19 cellular contexts compared by ENCODE assay signal in genomic region chr7:81308643-81309354, GRCh38.
A peak's percentile ranks its signal among the peaks of the same experiment; 100 is the strongest.
DNase-seq lines count a peak whose midpoint lies in the region; ATAC-seq, FAIRE-seq and TF ChIP-seq lines count a peak whose summit lies in the region.
"Had no signal": no experiment of that assay in that cellular context is flagged by ENCODE, and none has a peak within 500 bp of the region (broad histone marks: within the 10 kb centered on the region; RNA-seq: fewer than 3 reads in every experiment).

No MANE protein-coding gene starts in this region.

- H3K23ac ChIP-seq in IMR-90 (ENCODE audit: low read depth, low read length) (no peak overlapping the region), mesendoderm (ENCODE audit: low read length) (no peak overlapping the region)

- H2AK5ac ChIP-seq in IMR-90 (ENCODE audit: low read depth, low read length) (no peak overlapping the region), mesendoderm (ENCODE audit: low read length) (no peak overlapping the region)

- CTCF ChIA-PET in IMR-90 (lab: Yijun Ruan, JAX) = no interaction called here

- H3K14ac ChIP-seq in IMR-90 (replicated peaks; ENCODE audit: low read depth, low read length) = peak overlapping the region; percentile 67; the same call in 1 of the 2 replicates

- H3K79me2 ChIP-seq in astrocyte (ENCODE audit: insufficient read depth, low read length) (no peaks in the 10 kb centered on the region), mesendoderm (ENCODE audit: control insufficient read depth, insufficient read depth, low read length) (no peaks in the 10 kb centered on the region)

- no peaks in the 10 kb centered on the region for H3K9me3 Mint-ChIP-seq in astrocyte (ENCODE audit: unreplicated experiment)
- H3K9me3 Mint-ChIP-seq: activated naive CD4-positive, alpha-beta T cell treated with anti-CD3 and anti-CD28 coated beads, Interleukin-2, amount 50 U/mL, for 24 hours had no signal

- no peak overlapping the region for H3K56ac ChIP-seq in IMR-90 (ENCODE audit: extremely low read depth, insufficient read depth, low read length)
- no peak overlapping the region for H3K56ac ChIP-seq in mesendoderm (ENCODE audit: low read length)

- H3K27ac Mint-ChIP-seq in astrocyte (ENCODE audit: unreplicated experiment) = no peak overlapping the region
- H3K27ac Mint-ChIP-seq: activated naive CD4-positive, alpha-beta T cell treated with anti-CD3 and anti-CD28 coated beads, Interleukin-2, amount 50 U/mL, for 24 hours; naive thymus-derived CD8-positive, alpha-beta T cell had no signal

- TF ChIP-seq CTCF in IMR-90 (conservative IDR thresholded peaks at IDR 0.05; ENCODE audit: low read depth, low read length) = no peak
- TF ChIP-seq CTCF in astrocyte (IDR thresholded peaks at IDR 0.05; ENCODE audit: insufficient read depth, low read depth, low read length) = no peak
- TF ChIP-seq CTCF in ascending aorta (IDR thresholded peaks at IDR 0.05) = no peak

- H3K4me2 ChIP-seq in IMR-90 (ENCODE audit: low read depth, low read length) (no peak overlapping the region), astrocyte (ENCODE audit: low read length) (no peak overlapping the region), mesendoderm (ENCODE audit: low read length) (no peak overlapping the region)

- H4K5ac ChIP-seq in IMR-90 (ENCODE audit: low read depth, low read length) = no peak overlapping the region
- H4K5ac ChIP-seq in mesendoderm (ENCODE audit: low read length) = no peak overlapping the region

- dilution Hi-C loops in IMR-90 (cut with HindIII; ENCODE audit: low sequenced_read_pairs, unreplicated experiment) = no loop called here

- H3K27me3 ChIP-seq in IMR-90 (ENCODE audit: control insufficient read depth, insufficient read depth, low read length) = no peaks in the 10 kb centered on the region
- peaks cover 3% of the 10 kb centered on the region for H3K27me3 ChIP-seq in astrocyte (ENCODE audit: insufficient read depth, low read length)
- no peaks in the 10 kb centered on the region for H3K27me3 ChIP-seq in mesendoderm (ENCODE audit: insufficient read depth, low read length, poor library complexity)
- no peaks in the 10 kb centered on the region for H3K27me3 ChIP-seq in ascending aorta
- H3K27me3 ChIP-seq: left lung, transverse colon had no signal

- DNase-seq in COLO829 (ENCODE audit: low spot score) = peak; percentile 77
- DNase-seq in IMR-90 = peak; percentile 31
- DNase-seq in astrocyte (ENCODE audit: low read depth) = no peak
- peak; percentile 12 for DNase-seq in mesendoderm
- no peak for DNase-seq in NCI-H526 treated with DMSO at 0.1 percent for 48 hours (lab: John Stamatoyannopoulos, UW)
- DNase-seq in KBM-7 = no peak
- no peak for DNase-seq in HTR-8/SVneo (ENCODE audit: insufficient read length, low spot score)
- DNase-seq in ascending aorta (ENCODE audit: low spot score in 2 of 2) = no peak
- DNase-seq: caudate nucleus; hippocampal formation; KG1; left lung; naive thymus-derived CD8-positive, alpha-beta T cell; NCI-H1694 treated with DMSO at 0.1 percent for 48 hours; stimulated activated CD4-positive, alpha-beta T cell treated with anti-CD3 and anti-CD28 coated beads, Interleukin-2, amount 100 ng/mL, for 48 hours; transverse colon had no signal

- no peak overlapping the region for H3K18ac ChIP-seq in IMR-90 (ENCODE audit: low read depth, low read length)
- no peak overlapping the region for H3K18ac ChIP-seq in mesendoderm (ENCODE audit: low read length)

- BruUV-seq in IMR-90 (replicated peaks; lab: Mats Ljungman, UMichigan) = no TSS peak

- no peaks in the 10 kb centered on the region for H3K4me1 ChIP-seq in IMR-90 (ENCODE audit: control insufficient read depth, insufficient read depth, low read length)
- no peaks in the 10 kb centered on the region for H3K4me1 ChIP-seq in astrocyte (ENCODE audit: insufficient read depth, low read length)
- no peaks in the 10 kb centered on the region for H3K4me1 ChIP-seq in mesendoderm (ENCODE audit: control insufficient read depth, low read depth, low read length)
- no peaks in the 10 kb centered on the region for H3K4me1 ChIP-seq in ascending aorta
- H3K4me1 ChIP-seq: left lung, transverse colon had no signal

- no peaks in the 10 kb centered on the region for H3K79me1 ChIP-seq in IMR-90 (ENCODE audit: low read depth in 1 of 2, low read length in 2 of 2)
- no peaks in the 10 kb centered on the region for H3K79me1 ChIP-seq in mesendoderm (ENCODE audit: low read length)

- H3K9me3 ChIP-seq in IMR-90 (ENCODE audit: control insufficient read depth, insufficient read depth, low read length) (no peaks in the 10 kb centered on the region), astrocyte (ENCODE audit: insufficient read depth, low read depth, low read length) (no peaks in the 10 kb centered on the region), ascending aorta (no peaks in the 10 kb centered on the region)
- H3K9me3 ChIP-seq: left lung, transverse colon had no signal

- in situ Hi-C loops in IMR-90 (cut with MboI; ENCODE audit: low sequenced_read_pairs) (no loop called here), KBM-7 (cut with MboI; ENCODE audit: low pct_unique_long_range_greater_than_20kb, low sequenced_read_pairs) (no loop called here)

- no peak overlapping the region for H3K4me3 Mint-ChIP-seq in astrocyte (ENCODE audit: unreplicated experiment)
- H3K4me3 Mint-ChIP-seq: activated naive CD4-positive, alpha-beta T cell treated with anti-CD3 and anti-CD28 coated beads, Interleukin-2, amount 50 U/mL, for 24 hours; naive thymus-derived CD8-positive, alpha-beta T cell had no signal

- H3K36me3 Mint-ChIP-seq in astrocyte (ENCODE audit: low read depth, unreplicated experiment) = no peaks in the 10 kb centered on the region
- H3K36me3 Mint-ChIP-seq: activated naive CD4-positive, alpha-beta T cell treated with anti-CD3 and anti-CD28 coated beads, Interleukin-2, amount 50 U/mL, for 24 hours; naive thymus-derived CD8-positive, alpha-beta T cell had no signal

- H3K4me3 ChIP-seq in IMR-90 (ENCODE audit: insufficient read depth, low read depth, low read length) (no peak overlapping the region), astrocyte (ENCODE audit: insufficient read depth, low read depth, low read length) (no peak overlapping the region), mesendoderm (ENCODE audit: low read length) (no peak overlapping the region), ascending aorta (no peak overlapping the region)
- H3K4me3 ChIP-seq: left lung, transverse colon had no signal

- no CpG with 5 or more reads among the region's 3 CpGs for WGBS in IMR-90 (ENCODE audit: extremely low coverage in 2 of 2, insufficient read length in 1 of 2), 2 experiments
- WGBS in mesendoderm (ENCODE audit: extremely low coverage, insufficient coverage, low lambda C conversion rate) = no CpG with 5 or more reads among the region's 3 CpGs

- no peak overlapping the region for H2AFZ ChIP-seq in IMR-90 (replicated peaks; ENCODE audit: low read length, poor library complexity)
- peak overlapping the region; percentile 31 for H2AFZ ChIP-seq in astrocyte (ENCODE audit: low read depth, low read length)

- H2BK15ac ChIP-seq in IMR-90 (ENCODE audit: low read depth, low read length) (no peak overlapping the region), mesendoderm (replicated peaks; ENCODE audit: low read depth) (no peak overlapping the region)

- H3K9me1 ChIP-seq in IMR-90 (ENCODE audit: insufficient read depth, low read length) = no peaks in the 10 kb centered on the region

- no peak overlapping the region for H3K4ac ChIP-seq in IMR-90 (ENCODE audit: low read depth, low read length)
- H3K4ac ChIP-seq in mesendoderm (ENCODE audit: low read depth, low read length) = no peak overlapping the region

- no peaks in the 10 kb centered on the region for H4K20me1 ChIP-seq in IMR-90 (ENCODE audit: insufficient read depth, low read length)
- no peaks in the 10 kb centered on the region for H4K20me1 ChIP-seq in astrocyte (ENCODE audit: insufficient read depth, low read length)

- peak; percentile 51; the same call in 1 of the 2 replicates for ATAC-seq in IMR-90 (ENCODE audit: low read depth)
- ATAC-seq: left lung; naive thymus-derived CD8-positive, alpha-beta T cell had no signal

- H4K91ac ChIP-seq in IMR-90 (ENCODE audit: insufficient read depth, low read depth, low read length) = no peak overlapping the region

- H3K27me3 Mint-ChIP-seq in astrocyte (ENCODE audit: low read depth, unreplicated experiment) = no peaks in the 10 kb centered on the region
- H3K27me3 Mint-ChIP-seq: activated naive CD4-positive, alpha-beta T cell treated with anti-CD3 and anti-CD28 coated beads, Interleukin-2, amount 50 U/mL, for 24 hours; naive thymus-derived CD8-positive, alpha-beta T cell had no signal

- TF ChIP-seq RAD21 in IMR-90 (IDR thresholded peaks at IDR 0.05; ENCODE audit: low read length) = no peak

- peaks cover 5% of the 10 kb centered on the region for H3K4me1 Mint-ChIP-seq in astrocyte (ENCODE audit: low read depth, unreplicated experiment)
- H3K4me1 Mint-ChIP-seq: activated naive CD4-positive, alpha-beta T cell treated with anti-CD3 and anti-CD28 coated beads, Interleukin-2, amount 50 U/mL, for 24 hours; naive thymus-derived CD8-positive, alpha-beta T cell had no signal

- POLR2A ChIA-PET in IMR-90 (lab: Charles Lee; ENCODE audit: unreplicated experiment) = no interaction called here

- H2BK120ac ChIP-seq in IMR-90 (ENCODE audit: low read depth, low read length) (no peak overlapping the region), mesendoderm (ENCODE audit: low read depth, low read length) (no peak overlapping the region)

- H4K8ac ChIP-seq in IMR-90 (ENCODE audit: low read depth in 2 of 2, low read length in 2 of 2) = no peak overlapping the region
- no peak overlapping the region for H4K8ac ChIP-seq in mesendoderm (ENCODE audit: low read depth, low read length)

- no peak overlapping the region for H3K9ac ChIP-seq in IMR-90 (ENCODE audit: low read depth, low read length)
- H3K9ac ChIP-seq in astrocyte (ENCODE audit: low read length) = no peak overlapping the region
- no peak overlapping the region for H3K9ac ChIP-seq in mesendoderm (ENCODE audit: low read length)

- H2BK5ac ChIP-seq in IMR-90 (ENCODE audit: low read depth, low read length, poor library complexity, severe bottlenecking) (no peak overlapping the region), mesendoderm (ENCODE audit: low read length) (no peak overlapping the region)

- TF ChIP-seq POLR2A in IMR-90 (IDR thresholded peaks at IDR 0.05; ENCODE audit: low read depth, low read length) = no peak

- intact Hi-C loops in IMR-90 (cut with micrococcal nuclease) (no loop called here), ascending aorta (cut with DNase I) (no loop called here)

- H2BK20ac ChIP-seq in IMR-90 (ENCODE audit: low read depth, low read length) = no peak overlapping the region

- no peak overlapping the region for H2AK9ac ChIP-seq in IMR-90 (replicated peaks; ENCODE audit: low read depth, low read length, poor library complexity)

- no peak overlapping the region for H3K27ac ChIP-seq in IMR-90 (ENCODE audit: insufficient read depth, low read length)
- H3K27ac ChIP-seq in astrocyte (ENCODE audit: low read depth, low read length) = no peak overlapping the region
- no peak overlapping the region for H3K27ac ChIP-seq in mesendoderm (ENCODE audit: low read depth, low read length)
- H3K27ac ChIP-seq in ascending aorta = no peak overlapping the region
- H3K27ac ChIP-seq: left lung, transverse colon had no signal

- FAIRE-seq in astrocyte (lab: Jason Lieb, UNC) = peak; percentile 66
- FAIRE-seq in HTR-8/SVneo (lab: Jason Lieb, UNC) = no peak
- FAIRE-seq: GM18507, H1 had no signal

- H3K36me3 ChIP-seq in IMR-90 (ENCODE audit: control insufficient read depth, insufficient read depth, low read length) (no peaks in the 10 kb centered on the region), astrocyte (ENCODE audit: insufficient read depth, low read length) (no peaks in the 10 kb centered on the region), mesendoderm (ENCODE audit: control insufficient read depth, insufficient read depth, low read length) (no peaks in the 10 kb centered on the region), ascending aorta (no peaks in the 10 kb centered on the region)
- H3K36me3 ChIP-seq: left lung, transverse colon had no signal

Comparison
In these comparisons a context has a peak if more than half of its experiments do, and no peak if none do; other contexts are left out.
1. DNase-seq: peak in COLO829 (single experiment), IMR-90 (single experiment) and mesendoderm (single experiment); none in astrocyte (single experiment), NCI-H526 treated with DMSO at 0.1 percent for 48 hours (single experiment), KBM-7 (single experiment), HTR-8/SVneo (single experiment) and ascending aorta (0 of 2).